In the genomic region with DNA sequence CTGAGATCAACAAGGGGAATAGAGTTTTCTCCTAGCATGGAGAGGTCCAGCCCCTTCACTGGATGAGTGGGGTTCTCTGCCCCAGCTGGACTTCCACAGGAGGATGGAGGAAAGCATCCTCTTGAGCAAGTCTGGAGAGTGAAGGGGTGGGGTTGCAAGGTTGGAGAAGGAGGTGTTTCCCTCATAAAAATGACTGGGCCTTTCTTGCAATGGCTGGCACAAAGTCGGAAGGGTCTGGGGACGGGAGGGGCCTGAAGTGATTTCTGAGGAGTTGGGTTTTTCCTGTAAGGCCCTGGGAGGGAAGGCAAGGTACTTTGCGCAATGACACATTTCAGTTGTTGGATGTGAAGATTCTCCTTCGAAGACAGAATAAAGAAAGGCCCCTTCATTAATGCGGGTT, we compare ENCODE assay signal across 8 cellular contexts. TPM values are rescaled to one million over a fixed set of nuclear protein-coding genes. Genes with fewer than 3 reads are reported as not detected.
A peak's percentile ranks its signal among the peaks of the same experiment; 100 is the strongest.
DNase-seq lines count a peak whose midpoint lies in the region; ATAC-seq, FAIRE-seq and TF ChIP-seq lines count a peak whose summit lies in the region.

No MANE protein-coding gene starts in this region.

- DNase-seq in DMS53 (lab: John Stamatoyannopoulos, UW) (peak; percentile 45), DMS53 treated with DMSO at 0.1 percent for 48 hours (lab: John Stamatoyannopoulos, UW; ENCODE audit: unreplicated experiment) (no peak), bronchial epithelial cell (ENCODE audit: low read depth) (no peak), HepG2 (ENCODE audit: low spot score) (no peak), substantia nigra (lab: John Stamatoyannopoulos, UW) (peak in 8 of 49 donors; percentile 35 to 59 (median 47)), KG1 (lab: John Stamatoyannopoulos, UW) (no peak)
- DNase-seq in activated CD8-positive, alpha-beta memory T cell treated with anti-CD3 and anti-CD28 coated beads, Interleukin-2, amount 50 U/mL, for 4 hours = no peak

- intact Hi-C loops in HepG2 (cut with micrococcal nuclease; ENCODE audit: unreplicated experiment) = no loop called here

- no peak for TF ChIP-seq POLR2A in HepG2 (IDR thresholded peaks at IDR 0.05; ENCODE audit: insufficient read depth in 1 of 2, low read depth in 2 of 2, low read length in 2 of 2)

- no peak for TF ChIP-seq RAD21 in HepG2 (CRISPR knock-in tag; IDR thresholded peaks at IDR 0.05)

- CTCF ChIA-PET in HepG2 (lab: Yijun Ruan, JAX; ENCODE audit: low intra/inter-chr PET ratio, low total read pairs) = no interaction called here

- H3K79me2 ChIP-seq in HepG2 (ENCODE audit: insufficient read depth, low read length) = no peaks in the 10 kb centered on the region

- no TSS peak for BruUV-seq in HepG2 (replicated peaks; lab: Mats Ljungman, UMichigan)

- peaks cover 9% of the 10 kb centered on the region for H3K9me3 ChIP-seq in HepG2 (ENCODE audit: low read length)

- H2AFZ ChIP-seq in HepG2 (ENCODE audit: low read length) = no peak overlapping the region

- no peak for TF ChIP-seq CTCF in bronchial epithelial cell (IDR thresholded peaks at IDR 0.05; ENCODE audit: insufficient read depth, low read length, severe bottlenecking)
- TF ChIP-seq CTCF in HepG2 (CRISPR knock-in tag; IDR thresholded peaks at IDR 0.05) = no peak

- FAIRE-seq in bronchial epithelial cell (lab: Jason Lieb, UNC) = peak; percentile 23
- no peak for FAIRE-seq in HepG2 (lab: Jason Lieb, UNC)

- H3K27ac ChIP-seq in HepG2 (ENCODE audit: extremely low read length, insufficient read depth, low read length) (no peak overlapping the region), substantia nigra (ENCODE audit: low read depth, low read length, poor library complexity, severe bottlenecking) (peak overlapping the region; percentile 92)

- peak overlapping the region; percentile 79 for H3K4me3 ChIP-seq in bronchial epithelial cell (ENCODE audit: low read depth, low read length)
- peak overlapping the region; percentile 66 to 77 (median 75); a peak in 5 of 6 replicates for H3K4me3 ChIP-seq in HepG2 (replicated peaks in 1 of 3; ENCODE audit: insufficient read depth in 1 of 3, low read depth in 2 of 3, low read length in 3 of 3)

- TF ChIP-seq EP300 in HepG2 (IDR thresholded peaks at IDR 0.05; ENCODE audit: low read depth in 2 of 2, low read length in 2 of 2) (no peak), HepG2 (CRISPR knock-in tag; IDR thresholded peaks at IDR 0.05; ENCODE audit: borderline replicate concordance) (no peak)

- POLR2A ChIA-PET in HepG2 (lab: Yijun Ruan, JAX) = interaction anchor here (1.3 kb wide), 2 partner anchors 186 to 249 kb away, joined by 5 to 12 read pairs; partner anchors contain the start of gene SLC5A9

- H3K27me3 ChIP-seq in bronchial epithelial cell (ENCODE audit: control insufficient read depth, insufficient read depth, low read length) (no peaks in the 10 kb centered on the region), HepG2 (ENCODE audit: control insufficient read depth in 1 of 2, insufficient read depth in 2 of 2, low read length in 2 of 2) (no peaks in the 10 kb centered on the region; a peak in 1 of 5 replicates)

- whole genome bisulfite sequencing in HepG2 (ENCODE audit: low lambda C conversion rate) = 75% methylated on average over 5 of the region's 5 CpGs

- H3K36me3 ChIP-seq in bronchial epithelial cell (ENCODE audit: control insufficient read depth, insufficient read depth, low read length) = no peaks in the 10 kb centered on the region
- H3K36me3 ChIP-seq in HepG2 (replicated peaks in 1 of 2; ENCODE audit: control insufficient read depth in 1 of 2, insufficient read depth in 2 of 2, low read length in 2 of 2) = no peaks in the 10 kb centered on the region

- H4K20me1 ChIP-seq in HepG2 (ENCODE audit: insufficient read depth, low read length) = no peaks in the 10 kb centered on the region

- in situ Hi-C loops in HepG2 (cut with HindIII; ENCODE audit: extremely low pct_ligation_motif_present, low pct_unique_long_range_greater_than_20kb) = no loop called here

- no peak overlapping the region; the same call in 1 of the 2 replicates for H3K9ac ChIP-seq in HepG2 (ENCODE audit: insufficient read depth, low read depth, low read length)

- ATAC-seq in HepG2 (no peak), GM21619 (IDR thresholded peaks at IDR 0.05; ENCODE audit: unreplicated experiment) (no peak)

- peaks cover 22% of the 10 kb centered on the region for H3K4me1 ChIP-seq in HepG2 (ENCODE audit: insufficient read depth, low read length)

- peak overlapping the region; percentile 75 for H3K4me2 ChIP-seq in HepG2 (ENCODE audit: low read depth, low read length)

TF ChIP-seq in HepG2, 621 proteins besides CTCF, POLR2A, EP300 and RAD21:
- TF ChIP-seq ZNF589 (CRISPR knock-in tag; conservative IDR thresholded peaks at IDR 0.05) (no peak), REPIN1 (CRISPR knock-in tag; IDR thresholded peaks at IDR 0.05; ENCODE audit: borderline replicate concordance, low read depth) (no peak), PAX8 (CRISPR knock-in tag; IDR thresholded peaks at IDR 0.05; ENCODE audit: borderline replicate concordance) (no peak), TAF15 (IDR thresholded peaks at IDR 0.05; ENCODE audit: low read depth, low read length, poor library complexity, severe bottlenecking) (no peak)

RNA-seq across cellular contexts. Expression of gene SPATA6, which starts 0.9 kb away (rescaled TPM):
- total RNA-seq in bronchial epithelial cell = 0.79 and 2.0 TPM in 2 replicates
- total RNA-seq in HepG2 (2016; rRNA removed; fragmentation: Illumina TruSeq; extraction: Trizol) = 1.8 and 3.3 TPM in 2 replicates
- 9.1 and 15.2 TPM in 2 replicates for total RNA-seq in HepG2 (2016; cell fraction: cytosol; rRNA removed; fragmentation: Illumina TruSeq; extraction: Trizol; ENCODE audit: low read depth)
- total RNA-seq in HepG2 (2016; cell fraction: insoluble cytoplasmic fraction; rRNA removed; fragmentation: Illumina TruSeq; extraction: Trizol) = 2.6 TPM in 2 replicates
- 4.8 and 5.7 TPM in 2 replicates for total RNA-seq in HepG2 (2016; cell fraction: membrane; rRNA removed; fragmentation: Illumina TruSeq; extraction: Trizol)
- 4.5 and 7.0 TPM in 2 replicates for total RNA-seq in HepG2 (2016; cell fraction: nucleus; rRNA removed; fragmentation: Illumina TruSeq; extraction: Trizol)
- 0.55 and 0.81 TPM in 2 replicates for polyA plus RNA-seq in HepG2 (2011; rRNA removed)
- 0.75 and 0.76 TPM in 2 replicates for polyA plus RNA-seq in HepG2 (2011; cell fraction: cytosol; rRNA removed)
- polyA plus RNA-seq in HepG2 (2011; cell fraction: nucleus; rRNA removed) = 1.4 and 2.2 TPM in 2 replicates
- polyA plus RNA-seq in HepG2 (2012) = 1.3 and 1.6 TPM in 2 replicates
- 2.6 and 3.4 TPM in 2 replicates for polyA plus RNA-seq in HepG2 (2016; cell fraction: cytosol; fragmentation: Illumina TruSeq; extraction: Trizol; ENCODE audit: low read depth)
- polyA plus RNA-seq in HepG2 (2016; cell fraction: insoluble cytoplasmic fraction; fragmentation: Illumina TruSeq; extraction: Trizol; ENCODE audit: low read depth) = 2.1 and 4.0 TPM in 2 replicates
- 2.9 and 3.6 TPM in 2 replicates for polyA plus RNA-seq in HepG2 (2016; cell fraction: membrane; fragmentation: Illumina TruSeq; extraction: Trizol; ENCODE audit: low read depth)
- 3.0 and 3.4 TPM in 2 replicates for polyA plus RNA-seq in HepG2 (2016; cell fraction: nucleus; fragmentation: Illumina TruSeq; extraction: Trizol; ENCODE audit: insufficient read depth, low read depth)
- 0.42 and 2.6 TPM in 2 replicates for polyA minus RNA-seq in HepG2 (2011; rRNA and poly(A)+ RNA removed; ENCODE audit: low replicate concordance)
- polyA minus RNA-seq in HepG2 (2011; cell fraction: cytosol; rRNA and poly(A)+ RNA removed) = 1.8 and 2.3 TPM in 2 replicates
- 9.0 and 10.2 TPM in 2 replicates for polyA minus RNA-seq in HepG2 (2011; cell fraction: nucleus; rRNA and poly(A)+ RNA removed)
